ENCODE assay signal across 8 cellular contexts in genomic region chr16:57185945-57186629, GRCh38. TPM values are rescaled to one million over a fixed set of nuclear protein-coding genes. Genes with fewer than 3 reads are reported as not detected.
A peak's percentile ranks its signal among the peaks of the same experiment; 100 is the strongest.
DNase-seq lines count a peak whose midpoint lies in the region; ATAC-seq and TF ChIP-seq lines count a peak whose summit lies in the region.

Gene PSME3IP1 (minus strand): TSS chr16:57186039. CDS start chr16:57173854, 12,185 bp downstream.
Gene RSPRY1 (plus strand): TSS chr16:57186329. CDS start chr16:57204659, 18,330 bp downstream.

- DNase-seq in DND-41, result peak; percentile 100
- DNase-seq in GM23248, result peak; percentile 99
- DNase-seq in Kasumi-1 (lab: John Stamatoyannopoulos, UW), result peak; percentile 97 to 98
- DNase-seq in RPMI7951 (ENCODE audit: low read depth), result peak; percentile 99
- DNase-seq in activated T-helper 1 cell treated with anti-CD3 and anti-CD28 coated beads, Interleukin-12 subunit alpha, Interleukin-12 subunit beta, Interleukin-2, Interleukin-4 antibody, amounts not matched to agents 30 ng/mL and 10 ng/mL and 1 ng/mL, durations not matched to agents 14 hours and 24 hours and 36 hours (ENCODE audit: low spot score), result peak; percentile 99
- peak; percentile 91 for DNase-seq in esophagus squamous epithelium (lab: John Stamatoyannopoulos, UW)
- peak; percentile 100 for DNase-seq in myocyte (ENCODE audit: low read depth)
- peak; percentile 97 to 98 for DNase-seq in stimulated activated CD8-positive, alpha-beta memory T cell treated with anti-CD3 and anti-CD28 coated beads, Interleukin-7, amount 100 ng/mL, for 48 hours (ENCODE audit: extremely low read depth in 1 of 2, low read depth in 1 of 2)

- H3K36me3 ChIP-seq in DND-41 (ENCODE audit: insufficient read depth, low read length) (peaks cover 11% of the 10 kb centered on the region; the same call in 1 of the 2 replicates), GM23248 (ENCODE audit: low read depth) (no peaks in the 10 kb centered on the region), esophagus squamous epithelium (peaks cover 0 to 8% (median 0%) of the 10 kb centered on the region in 3 donors)

- H3K27me3 ChIP-seq in DND-41 (ENCODE audit: insufficient read depth, low read length, poor library complexity) (no peaks in the 10 kb centered on the region), GM23248 (replicated peaks; ENCODE audit: insufficient read depth) (no peaks in the 10 kb centered on the region), esophagus squamous epithelium (no peaks in the 10 kb centered on the region)

- H3K9me3 Mint-ChIP-seq in activated T-helper 1 cell treated with anti-CD3 and anti-CD28 coated beads, Interleukin-12 subunit alpha, Interleukin-12 subunit beta, Interleukin-2, Interleukin-4 antibody, amounts not matched to agents 30 ng/mL and 10 ng/mL and 1 ng/mL, durations not matched to agents 14 hours and 24 hours and 36 hours, result no peaks in the 10 kb centered on the region

- peak within 1 kb of the TSS; percentile 96 for H3K4me3 Mint-ChIP-seq in activated T-helper 1 cell treated with anti-CD3 and anti-CD28 coated beads, Interleukin-12 subunit alpha, Interleukin-12 subunit beta, Interleukin-2, Interleukin-4 antibody, amounts not matched to agents 30 ng/mL and 10 ng/mL and 1 ng/mL, durations not matched to agents 14 hours and 24 hours and 36 hours

- no peak for TF ChIP-seq CTCF in DND-41 (IDR thresholded peaks at IDR 0.05; ENCODE audit: borderline replicate concordance, extremely low read depth, low read length, poor library complexity, severe bottlenecking)
- no peak for TF ChIP-seq CTCF in esophagus squamous epithelium (IDR thresholded peaks at IDR 0.05)

- WGBS in GM23248 (ENCODE audit: low coverage in 1 of 2, low lambda C conversion rate in 2 of 2, missing lambda C conversion rate in 2 of 2), 2 experiments, result 0% methylated on average over 25 to 46 of the region's 55 CpGs
- 0% methylated on average over 8 to 16 of the region's 55 CpGs for WGBS in esophagus squamous epithelium, 2 donors

- H3K4me2 ChIP-seq in DND-41 (ENCODE audit: insufficient read depth, low read length), result peak within 1 kb of the TSS; percentile 88
- H3K4me2 ChIP-seq in GM23248 (ENCODE audit: unreplicated experiment), result peak within 1 kb of the TSS; percentile 91

- no peaks in the 10 kb centered on the region for H3K27me3 Mint-ChIP-seq in activated T-helper 1 cell treated with anti-CD3 and anti-CD28 coated beads, Interleukin-12 subunit alpha, Interleukin-12 subunit beta, Interleukin-2, Interleukin-4 antibody, amounts not matched to agents 30 ng/mL and 10 ng/mL and 1 ng/mL, durations not matched to agents 14 hours and 24 hours and 36 hours (ENCODE audit: insufficient read depth)

- H3K4me1 Mint-ChIP-seq in activated T-helper 1 cell treated with anti-CD3 and anti-CD28 coated beads, Interleukin-12 subunit alpha, Interleukin-12 subunit beta, Interleukin-2, Interleukin-4 antibody, amounts not matched to agents 30 ng/mL and 10 ng/mL and 1 ng/mL, durations not matched to agents 14 hours and 24 hours and 36 hours (ENCODE audit: low read depth), result peaks cover 43% of the 10 kb centered on the region

- no peaks in the 10 kb centered on the region for H3K9me2 ChIP-seq in GM23248 (ENCODE audit: insufficient read depth)

- intact Hi-C loops in activated T-helper 1 cell treated with anti-CD3 and anti-CD28 coated beads, Interleukin-12 subunit alpha, Interleukin-12 subunit beta, Interleukin-2, Interleukin-4 antibody, amounts not matched to agents 30 ng/mL and 10 ng/mL and 1 ng/mL, durations not matched to agents 14 hours and 24 hours and 36 hours (cut with micrococcal nuclease), result loop anchor here (1.0 to 10.0 kb wide), 12 partner anchors 58 to 549 kb away; partner anchors contain the start of genes CCDC102A, CIAPIN1, COQ9 and CPNE2
- intact Hi-C loops in esophagus squamous epithelium (cut with DNase I), result no loop called here

- peaks cover 96% of the 10 kb centered on the region for H3K79me2 ChIP-seq in DND-41 (ENCODE audit: insufficient read depth, low read length)
- peaks cover 95% of the 10 kb centered on the region for H3K79me2 ChIP-seq in GM23248 (ENCODE audit: insufficient read depth)

- H3K27ac ChIP-seq in DND-41 (ENCODE audit: low read length) (peak within 1 kb of the TSS; percentile 87), GM23248 (peak within 1 kb of the TSS; percentile 88), esophagus squamous epithelium (peak within 1 kb of the TSS; percentile 95 to 98 (median 96))

- peak within 1 kb of the TSS; percentile 91 to 94 for H3K4me3 ChIP-seq in DND-41 (ENCODE audit: low read depth in 1 of 2, low read length in 2 of 2)
- H3K4me3 ChIP-seq in GM23248, result peak within 1 kb of the TSS; percentile 95
- peak within 1 kb of the TSS; percentile 79 to 99 (median 97) for H3K4me3 ChIP-seq in esophagus squamous epithelium

- peak; percentile 94 for ATAC-seq in DND-41 (ENCODE audit: insufficient read depth, low read depth)

- no peaks in the 10 kb centered on the region for H3K9me3 ChIP-seq in DND-41 (ENCODE audit: insufficient read depth, low read length, severe bottlenecking)
- H3K9me3 ChIP-seq in GM23248 (ENCODE audit: low read depth), result no peaks in the 10 kb centered on the region
- no peaks in the 10 kb centered on the region for H3K9me3 ChIP-seq in esophagus squamous epithelium

- H4K20me1 ChIP-seq in DND-41 (ENCODE audit: insufficient read depth, low read length) (peaks cover 13% of the 10 kb centered on the region), GM23248 (ENCODE audit: insufficient read depth) (no peaks in the 10 kb centered on the region)

- peak within 1 kb of the TSS; percentile 98 for H3K27ac Mint-ChIP-seq in activated T-helper 1 cell treated with anti-CD3 and anti-CD28 coated beads, Interleukin-12 subunit alpha, Interleukin-12 subunit beta, Interleukin-2, Interleukin-4 antibody, amounts not matched to agents 30 ng/mL and 10 ng/mL and 1 ng/mL, durations not matched to agents 14 hours and 24 hours and 36 hours

- H2AFZ ChIP-seq in DND-41 (ENCODE audit: low read depth, low read length) (peak within 1 kb of the TSS; percentile 91), GM23248 (peak within 1 kb of the TSS; percentile 92)

- peaks cover 46% of the 10 kb centered on the region for H3K4me1 ChIP-seq in DND-41 (ENCODE audit: insufficient read depth, low read length)
- peaks cover 29% of the 10 kb centered on the region for H3K4me1 ChIP-seq in GM23248 (ENCODE audit: insufficient read depth)
- peaks cover 7 to 57% (median 31%) of the 10 kb centered on the region in 3 donors for H3K4me1 ChIP-seq in esophagus squamous epithelium

- in situ Hi-C loops in GM23248 (cut with MboI), result no loop called here

- H3K36me3 Mint-ChIP-seq in activated T-helper 1 cell treated with anti-CD3 and anti-CD28 coated beads, Interleukin-12 subunit alpha, Interleukin-12 subunit beta, Interleukin-2, Interleukin-4 antibody, amounts not matched to agents 30 ng/mL and 10 ng/mL and 1 ng/mL, durations not matched to agents 14 hours and 24 hours and 36 hours (ENCODE audit: low read depth), result peaks cover 17% of the 10 kb centered on the region

- peaks cover 32% of the 10 kb centered on the region for H3F3A ChIP-seq in GM23248 (ENCODE audit: insufficient read depth)

- peak in 3 of 4 donors; percentile 52 to 89 (median 69) for TF ChIP-seq POLR2A in esophagus squamous epithelium (IDR thresholded peaks at IDR 0.05)

- H3K9ac ChIP-seq in DND-41 (ENCODE audit: low read depth, low read length) (peak within 1 kb of the TSS; percentile 88), GM23248 (peak within 1 kb of the TSS; percentile 95)

RNA-seq across cellular contexts. Expression of gene PSME3IP1, which starts in this region (rescaled TPM):
- 39.7 and 42.2 TPM in 2 replicates for total RNA-seq in GM23248 (2014; rRNA removed; shearing (Covaris generic))
- 58.9 and 67.7 TPM in 2 replicates for polyA plus RNA-seq in GM23248 (2016; fragmentation: Nextera tagmentation; extraction: Ambion mirVana)
- 88.5 and 119 TPM in 2 replicates for total RNA-seq in RPMI7951 (2014; rRNA removed; shearing (Covaris generic))
- total RNA-seq in activated T-helper 1 cell treated with anti-CD3 and anti-CD28 coated beads, Interleukin-12 subunit alpha, Interleukin-12 subunit beta, Interleukin-2, Interleukin-4 antibody, amounts not matched to agents 30 ng/mL and 10 ng/mL and 1 ng/mL, durations not matched to agents 14 hours and 24 hours and 36 hours, result 116 and 124 TPM in 2 replicates
- total RNA-seq in esophagus squamous epithelium (10 to 100 TPM; 40.7 to 65.6 (median 51.3) TPM), myocyte (76.0 and 78.4 TPM in 2 replicates)
- 58.4 TPM for polyA plus RNA-seq in myocyte (2012)

RNA-seq across cellular contexts. Expression of gene RSPRY1, which starts in this region (rescaled TPM):
- 34.7 and 42.7 TPM in 2 replicates for total RNA-seq in GM23248 (2014; rRNA removed; shearing (Covaris generic))
- polyA plus RNA-seq in GM23248 (2016; fragmentation: Nextera tagmentation; extraction: Ambion mirVana), result 39.1 and 43.9 TPM in 2 replicates
- total RNA-seq in RPMI7951 (2014; rRNA removed; shearing (Covaris generic)), result 41.5 and 42.0 TPM in 2 replicates
- 36.0 and 36.5 TPM in 2 replicates for total RNA-seq in activated T-helper 1 cell treated with anti-CD3 and anti-CD28 coated beads, Interleukin-12 subunit alpha, Interleukin-12 subunit beta, Interleukin-2, Interleukin-4 antibody, amounts not matched to agents 30 ng/mL and 10 ng/mL and 1 ng/mL, durations not matched to agents 14 hours and 24 hours and 36 hours
- total RNA-seq in esophagus squamous epithelium (10 to 100 TPM; 13.7 to 27.2 (median 23.1) TPM), myocyte (39.6 and 42.1 TPM in 2 replicates)
- 21.3 TPM for polyA plus RNA-seq in myocyte (2012)

Comparison
In these comparisons a context has a peak if more than half of its experiments do, and no peak if none do; other contexts are left out.
1. Peak in every context shown above with its lines: DNase-seq, ATAC-seq, H3K4me3 ChIP-seq and H3K27ac ChIP-seq.